In genomic region chr9:85108229-85108628, GRCh38 we compare ENCODE assay signal across 23 cellular contexts.
DNase-seq lines count a peak whose midpoint lies in the region; ATAC-seq and TF ChIP-seq lines count a peak whose summit lies in the region.
"Had no signal": no experiment of that assay in that cellular context is flagged by ENCODE, and none has a peak within 500 bp of the region (broad histone marks: within the 10 kb centered on the region; RNA-seq: fewer than 3 reads in every experiment).

No MANE protein-coding gene starts in this region.

- intact Hi-C loops in HCT116 (cut with micrococcal nuclease) = no loop called here

- DNase-seq in SK-N-SH = no peak
- no peak for DNase-seq in HCT116 (ENCODE audit: low read depth, low spot score)
- no peak for DNase-seq in RWPE2 (ENCODE audit: low spot score)
- DNase-seq in T1000 (lab: John Stamatoyannopoulos, UW) = no peak
- DNase-seq in NCI-H524 (lab: John Stamatoyannopoulos, UW) = no peak
- DNase-seq in pons (ENCODE audit: low spot score) = no peak
- DNase-seq: CD4-positive, alpha-beta memory T cell; DMS79 treated with DMSO at 0.1 percent for 48 hours; GOT3; HFFc6; IMR-90; MM.1S; NCI-H1092; NCI-H1436 treated with DMSO at 0.1 percent for 48 hours; NCI-H2029; NCI-H510A; NCI-H774; SHP77; T-helper 1 cell; T-helper 9 cell had no signal

- H3K36me3 ChIP-seq in SK-N-SH (replicated peaks in 1 of 2; ENCODE audit: control insufficient read depth in 1 of 2, insufficient read depth in 2 of 2, low read length in 1 of 2) (no peaks in the 10 kb centered on the region), HCT116 (ENCODE audit: control insufficient read depth in 1 of 2, insufficient read depth in 2 of 2, low read length in 2 of 2) (no peaks in the 10 kb centered on the region), RWPE2 (ENCODE audit: low read depth) (no peaks in the 10 kb centered on the region)

- H3K9me3 ChIP-seq in SK-N-SH (no peaks in the 10 kb centered on the region), HCT116 (ENCODE audit: control insufficient read depth in 1 of 2, insufficient read depth in 1 of 2, low read depth in 1 of 2, low read length in 2 of 2) (no peaks in the 10 kb centered on the region), RWPE2 (ENCODE audit: severe bottlenecking) (no peaks in the 10 kb centered on the region)
- H3K9me3 ChIP-seq: A549 had no signal

- H3K79me2 ChIP-seq in SK-N-SH (ENCODE audit: insufficient read depth) (no peaks in the 10 kb centered on the region), HCT116 (ENCODE audit: insufficient read depth, low read length) (no peaks in the 10 kb centered on the region)

- H2AFZ ChIP-seq in SK-N-SH (ENCODE audit: low read depth) = no peak overlapping the region
- no peak overlapping the region for H2AFZ ChIP-seq in HCT116 (ENCODE audit: low read depth, low read length, poor library complexity, severe bottlenecking)

- CTCF ChIA-PET in SK-N-SH (lab: Yijun Ruan, JAX) = interaction anchor here (1.0 to 2.4 kb wide), 2 partner anchors 18 to 151 kb away, joined by 3 to 7 read pairs; no protein-coding TSS in a partner anchor
- CTCF ChIA-PET in HCT116 (lab: Charles Lee) = no interaction called here

- TF ChIP-seq POLR2A in HCT116 (IDR thresholded peaks at IDR 0.05; ENCODE audit: borderline replicate concordance, extremely low read depth, insufficient read depth, insufficient read length) = no peak

- H4K20me1 ChIP-seq in SK-N-SH (ENCODE audit: insufficient read depth) (no peaks in the 10 kb centered on the region), HCT116 (ENCODE audit: insufficient read depth) (no peaks in the 10 kb centered on the region)

- POLR2A ChIA-PET in SK-N-SH (lab: Yijun Ruan, JAX) (no interaction called here), HCT116 (lab: Charles Lee) (no interaction called here)

- H3K4me1 ChIP-seq in SK-N-SH (ENCODE audit: control insufficient read depth in 1 of 2, insufficient read depth in 2 of 2, low read depth in 1 of 2, low read length in 1 of 2) = peaks cover 0 to 3% of the 10 kb centered on the region in 2 experiments; a peak in 1 of 4 replicates
- H3K4me1 ChIP-seq in HCT116 (ENCODE audit: control insufficient read depth in 1 of 2, insufficient read depth in 2 of 2, low read length in 2 of 2) = no peaks in the 10 kb centered on the region
- no peaks in the 10 kb centered on the region for H3K4me1 ChIP-seq in RWPE2 (ENCODE audit: insufficient read depth, poor library complexity, severe bottlenecking)
- H3K4me1 ChIP-seq: A549 had no signal

- no peak for TF ChIP-seq CTCF in SK-N-SH (IDR thresholded peaks at IDR 0.05)
- 0 out of 6 replicates have a peak, but pooled peaks have one; percentile 3 to 8 (median 7) for TF ChIP-seq CTCF in HCT116 (IDR thresholded peaks at IDR 0.05 in 2 of 3, conservative IDR thresholded peaks at IDR 0.05 in 1 of 3; ENCODE audit: borderline replicate concordance in 1 of 3, insufficient read depth in 1 of 3, low read depth in 2 of 3, low read length in 2 of 3)
- TF ChIP-seq CTCF in RWPE2 (IDR thresholded peaks at IDR 0.05; ENCODE audit: poor library complexity, severe bottlenecking) = peak; percentile 18

- H3K9me2 ChIP-seq in SK-N-SH (no peaks in the 10 kb centered on the region), HCT116 (ENCODE audit: insufficient read depth) (no peaks in the 10 kb centered on the region)

- H3K27ac ChIP-seq in SK-N-SH (ENCODE audit: low read depth in 2 of 2, low read length in 1 of 2) (no peak overlapping the region), HCT116 (ENCODE audit: low read depth, low read length) (no peak overlapping the region), RWPE2 (ENCODE audit: poor library complexity, severe bottlenecking) (no peak overlapping the region)
- H3K27ac ChIP-seq: A549, SK-N-MC had no signal

- H3K4me2 ChIP-seq in SK-N-SH (no peak overlapping the region), HCT116 (ENCODE audit: low read length) (no peak overlapping the region)
- H3K4me2 ChIP-seq: A549 had no signal

- no TSS peak for BruUV-seq in HCT116 (replicated peaks; lab: Mats Ljungman, UMichigan)

- no peak overlapping the region for H3K4me3 ChIP-seq in SK-N-SH (ENCODE audit: low read depth in 2 of 2, low read length in 1 of 2)
- H3K4me3 ChIP-seq in HCT116 (replicated peaks in 1 of 2; ENCODE audit: low read depth in 1 of 2, low read length in 2 of 2) = no peak overlapping the region
- no peak overlapping the region for H3K4me3 ChIP-seq in RWPE2 (ENCODE audit: severe bottlenecking)
- H3K4me3 ChIP-seq: A549, SK-N-MC had no signal

- TF ChIP-seq EP300 in SK-N-SH (IDR thresholded peaks at IDR 0.05; ENCODE audit: borderline replicate concordance in 1 of 2, low read depth in 1 of 2, low read length in 1 of 2) = no peak

- no peak overlapping the region for H3K9ac ChIP-seq in SK-N-SH
- H3K9ac ChIP-seq in HCT116 (ENCODE audit: low read length) = no peak overlapping the region

- no peaks in the 10 kb centered on the region for H3F3A ChIP-seq in SK-N-SH (replicated peaks; ENCODE audit: insufficient read depth)

- 0 out of 2 replicates have a peak, but pooled peaks have one; percentile 16 for TF ChIP-seq RAD21 in SK-N-SH (IDR thresholded peaks at IDR 0.05; ENCODE audit: low read length)
- TF ChIP-seq RAD21 in HCT116 (IDR thresholded peaks at IDR 0.05; ENCODE audit: low read depth) = peak; percentile 35

- ATAC-seq in SK-N-SH treated with all-trans-retinoic acid at 6 μM for 48 hours = no peak
- no peak for ATAC-seq in HCT116
- ATAC-seq in RWPE2 (ENCODE audit: low read depth) = no peak
- ATAC-seq: A549 had no signal

- no peaks in the 10 kb centered on the region for H3K27me3 ChIP-seq in SK-N-SH (ENCODE audit: insufficient read depth)
- peaks cover 11% of the 10 kb centered on the region; the same call in 1 of the 2 replicates for H3K27me3 ChIP-seq in HCT116 (ENCODE audit: insufficient read depth, low read length)
- no peaks in the 10 kb centered on the region for H3K27me3 ChIP-seq in RWPE2 (ENCODE audit: insufficient read depth, poor library complexity, severe bottlenecking)

- 33% methylated on average over 5 of the region's 6 CpGs for WGBS in SK-N-SH (ENCODE audit: low lambda C conversion rate)

- RAD21 ChIA-PET in HCT116 (lab: Charles Lee; ENCODE audit: low non-redundant PET in 1 of 2, low total read pairs in 2 of 2, uncharacterized antibody in 2 of 2, unreplicated experiment in 2 of 2) = interaction anchor here in 1 of 2 experiments (0.6 kb wide), 1 partner anchor 815 kb away, joined by 5 read pairs; no protein-coding TSS in a partner anchor

TF ChIP-seq in SK-N-SH, 30 proteins besides CTCF, POLR2A, EP300 and RAD21 (continues in another document):
- TF ChIP-seq NFIC (IDR thresholded peaks at IDR 0.05; ENCODE audit: borderline replicate concordance) = no peak
- no peak for TF ChIP-seq SMC3 (IDR thresholded peaks at IDR 0.05; ENCODE audit: low read depth, low read length)
- no peak for TF ChIP-seq RCOR1 (IDR thresholded peaks at IDR 0.05; ENCODE audit: low read length)
- no peak for TF ChIP-seq MXI1 (IDR thresholded peaks at IDR 0.05; ENCODE audit: low read depth, low read length)
- TF ChIP-seq GABPA (IDR thresholded peaks at IDR 0.05; ENCODE audit: low read depth) = no peak
- TF ChIP-seq NRF1 (IDR thresholded peaks at IDR 0.05; ENCODE audit: low read depth, low read length) = no peak
- TF ChIP-seq FOXM1 (IDR thresholded peaks at IDR 0.05; ENCODE audit: low read depth) = no peak
- no peak for TF ChIP-seq ELF1 (IDR thresholded peaks at IDR 0.05)
- TF ChIP-seq RXRA (IDR thresholded peaks at IDR 0.05; ENCODE audit: borderline replicate concordance, low read depth) = no peak
- TF ChIP-seq MEF2A (IDR thresholded peaks at IDR 0.05; ENCODE audit: borderline replicate concordance, low read depth) = no peak
- TF ChIP-seq MAX (IDR thresholded peaks at IDR 0.05; ENCODE audit: low read depth) = no peak

TF ChIP-seq in SK-N-SH treated with all-trans-retinoic acid at 6 μM for 48 hours, 23 proteins besides CTCF, POLR2A, EP300 and RAD21 (continues in another document):
- TF ChIP-seq PATZ1 (CRISPR knock-in tag; IDR thresholded peaks at IDR 0.05; ENCODE audit: borderline replicate concordance) (no peak), ZNF8 (CRISPR knock-in tag; IDR thresholded peaks at IDR 0.05) (no peak), ZC3H10 (CRISPR knock-in tag; IDR thresholded peaks at IDR 0.05) (no peak), RARB (CRISPR knock-in tag; IDR thresholded peaks at IDR 0.05) (no peak), ZFP30 (CRISPR knock-in tag; IDR thresholded peaks at IDR 0.05) (no peak)

TF ChIP-seq in HCT116, 20 proteins besides CTCF, POLR2A, EP300 and RAD21 (continues in another document):
- TF ChIP-seq ZFX (IDR thresholded peaks at IDR 0.05) (no peak), REST (IDR thresholded peaks at IDR 0.05; ENCODE audit: low read depth) (no peak), EGR1 (IDR thresholded peaks at IDR 0.05; ENCODE audit: low read depth) (no peak), SP1 (IDR thresholded peaks at IDR 0.05; ENCODE audit: low read depth) (no peak), MAX (IDR thresholded peaks at IDR 0.05) (no peak)
